Comparison of ENCODE assay signal across 4 cellular contexts in genomic region chr17:31386542-31387075, GRCh38.
TF ChIP-seq lines count a peak whose summit lies in the region.

No MANE protein-coding gene starts in this region.

TF ChIP-seq in SK-N-SH, 30 proteins besides CTCF, POLR2A, EP300 and RAD21 (continued from another document):
- no peak for TF ChIP-seq SIN3A (IDR thresholded peaks at IDR 0.05; ENCODE audit: borderline replicate concordance, low read depth, low read length)
- 0 out of 2 replicates have a peak, but pooled peaks have one; percentile 13 for TF ChIP-seq RCOR1 (IDR thresholded peaks at IDR 0.05; ENCODE audit: low read length)
- TF ChIP-seq FOSL2 (IDR thresholded peaks at IDR 0.05; ENCODE audit: borderline replicate concordance, low read depth), result no peak

TF ChIP-seq in SK-N-SH treated with all-trans-retinoic acid at 6 μM for 48 hours, 23 proteins besides CTCF, POLR2A, EP300 and RAD21 (continued from another document):
- no peak for TF ChIP-seq TOX (CRISPR knock-in tag; IDR thresholded peaks at IDR 0.05; ENCODE audit: borderline replicate concordance)
- TF ChIP-seq GLIS3 (CRISPR knock-in tag; IDR thresholded peaks at IDR 0.05), result no peak
- TF ChIP-seq CSRNP3 (CRISPR knock-in tag; IDR thresholded peaks at IDR 0.05), result no peak
- no peak for TF ChIP-seq TSHZ2 (CRISPR knock-in tag; IDR thresholded peaks at IDR 0.05)
- TF ChIP-seq PPARA (CRISPR knock-in tag; IDR thresholded peaks at IDR 0.05; ENCODE audit: borderline replicate concordance), result no peak
- no peak for TF ChIP-seq ZNF565 (CRISPR knock-in tag; conservative IDR thresholded peaks at IDR 0.05; ENCODE audit: low read depth)
- no peak for TF ChIP-seq RARB (CRISPR knock-in tag; IDR thresholded peaks at IDR 0.05)
TF ChIP-seq in SK-N-SH treated with all-trans-retinoic acid at 6 μM for 48 hours: peak in this region for 0.

TF ChIP-seq in HEK293, 187 proteins besides CTCF, POLR2A, EP300 and RAD21:
- TF ChIP-seq ELK4 (IDR thresholded peaks at IDR 0.05; ENCODE audit: borderline replicate concordance, low read depth, low read length) (no peak), ZNF645 (tag by site-specific recombination; IDR thresholded peaks at IDR 0.05) (no peak), SCRT2 (tag by site-specific recombination; IDR thresholded peaks at IDR 0.05) (peak; percentile 60; the same call in 1 of the 2 replicates), SETDB1 (IDR thresholded peaks at IDR 0.05; ENCODE audit: insufficient read length, low read length) (no peak), ZNF223 (tag by site-specific recombination; IDR thresholded peaks at IDR 0.05) (no peak), ZNF302 (tag by site-specific recombination; IDR thresholded peaks at IDR 0.05; ENCODE audit: low read depth) (no peak), ZNF354C (tag by site-specific recombination; IDR thresholded peaks at IDR 0.05; ENCODE audit: borderline replicate concordance, low read depth) (no peak)
TF ChIP-seq in HEK293: peak in this region for 1.

TF ChIP-seq in K562, 482 proteins besides CTCF, POLR2A, EP300 and RAD21 (continued from another document):
- TF ChIP-seq ATF3 (IDR thresholded peaks at IDR 0.05), result peak; percentile 21; the same call in 1 of the 2 replicates
- no peak for TF ChIP-seq ATF3 (CRISPR knock-in tag; conservative IDR thresholded peaks at IDR 0.05)
- no peak for TF ChIP-seq ZNF655 (CRISPR knock-in tag; IDR thresholded peaks at IDR 0.05)
